ENCODE assay signal across 8 cellular contexts in genomic region chr17:17824119-17824779, GRCh38. TPM values are rescaled to one million over a fixed set of nuclear protein-coding genes. Genes with fewer than 3 reads are reported as not detected.
DNase-seq lines count a peak whose midpoint lies in the region; ATAC-seq and TF ChIP-seq lines count a peak whose summit lies in the region.

No MANE protein-coding gene starts in this region.

- no peak for TF ChIP-seq CTCF in heart left ventricle (IDR thresholded peaks at IDR 0.05)

- peaks cover 26 to 79% (median 40%) of the 10 kb centered on the region in 12 donors for H3K4me1 ChIP-seq in heart left ventricle

- H3K9me3 ChIP-seq in heart left ventricle, result no peaks in the 10 kb centered on the region

- WGBS in heart left ventricle, 4 donors, result 1 to 24% (median 19%) methylated on average over 8 to 11 of the region's 11 CpGs

- peak overlapping the region in 11 of 12 donors; percentile 22 to 69 (median 57) for H3K4me3 ChIP-seq in heart left ventricle
- H3K4me3 ChIP-seq in skin epidermis, result peak overlapping the region; percentile 11 to 55 (median 20)

- H3K27ac ChIP-seq in heart left ventricle, result peak overlapping the region; percentile 43 to 88 (median 83)
- H3K27ac ChIP-seq in skin epidermis, result peak overlapping the region; percentile 26 to 91 (median 78)

- peak; percentile 42 to 51 for DNase-seq in activated CD4-positive, alpha-beta T cell treated with anti-CD3 and anti-CD28 coated beads, Interleukin-2, amount 50 U/mL, for 48 hours
- DNase-seq in heart left ventricle (no peak), NCI-H2107 treated with DMSO at 0.1 percent for 48 hours (lab: John Stamatoyannopoulos, UW; ENCODE audit: unreplicated experiment) (no peak), hippocampal formation (lab: John Stamatoyannopoulos, UW) (no peak)

- no peak for TF ChIP-seq POLR2A in heart left ventricle (IDR thresholded peaks at IDR 0.05)

- intact Hi-C loops in heart left ventricle (cut with DNase I), result loop anchor here in 1 of 10 donors (5.0 kb wide), 1 partner anchor 148 kb away; the partner anchor contains the start of genes DRC3 and TOM1L2

- no peaks in the 10 kb centered on the region for H3K27me3 ChIP-seq in heart left ventricle

- peaks cover 0 to 13% (median 6%) of the 10 kb centered on the region in 9 donors for H3K36me3 ChIP-seq in heart left ventricle

- ATAC-seq in GM18868 (IDR thresholded peaks at IDR 0.05; ENCODE audit: unreplicated experiment), result peak; percentile 11
- ATAC-seq in HG03095 (IDR thresholded peaks at IDR 0.05; ENCODE audit: unreplicated experiment), result peak; percentile 1
- ATAC-seq in heart left ventricle, result peak in 2 of 4 donors; percentile 1 to 3
- ATAC-seq in HG03521 (IDR thresholded peaks at IDR 0.05; ENCODE audit: unreplicated experiment), result no peak

RNA-seq across cellular contexts. Expression of gene SREBF1, which starts 12.5 kb away (rescaled TPM):
- 10 to 100 TPM; 12.8 to 55.2 (median 17.8) TPM for total RNA-seq in heart left ventricle
- polyA plus RNA-seq in heart left ventricle, result 10 to 100 TPM; 22.1 to 41.0 TPM

Comparison
In these comparisons a context has a peak if more than half of its experiments do, and no peak if none do; other contexts are left out.
1. DNase-seq: peak in activated CD4-positive, alpha-beta T cell treated with anti-CD3 and anti-CD28 coated beads, Interleukin-2, amount 50 U/mL, for 48 hours (2 of 2); none in heart left ventricle (0 of 5), NCI-H2107 treated with DMSO at 0.1 percent for 48 hours (single experiment) and hippocampal formation (0 of 2).